In the genomic region with DNA sequence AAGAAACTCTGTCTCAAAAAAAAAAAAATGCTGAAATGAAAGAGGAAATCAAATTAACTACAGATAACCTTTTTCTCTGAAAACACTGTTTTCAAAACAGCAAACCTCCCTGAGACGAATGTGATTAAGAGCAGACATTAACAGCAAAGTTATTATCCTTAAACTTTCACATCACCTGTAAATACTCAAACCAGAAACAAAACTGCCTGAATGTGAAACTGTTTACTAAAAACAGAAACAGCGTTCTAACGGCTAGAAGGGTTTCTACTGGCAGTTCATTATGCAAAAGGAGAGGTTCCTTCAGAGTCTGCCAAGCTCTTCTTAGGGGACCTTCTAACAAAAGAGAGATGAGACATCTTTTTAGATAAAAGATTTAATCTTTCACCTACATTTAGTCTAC, we compare ENCODE assay signal across 9 cellular contexts. TPM values are rescaled to one million over a fixed set of nuclear protein-coding genes. Genes with fewer than 3 reads are reported as not detected.
DNase-seq lines count a peak whose midpoint lies in the region; ATAC-seq and TF ChIP-seq lines count a peak whose summit lies in the region.
"Had no signal": no experiment of that assay in that cellular context is flagged by ENCODE, and none has a peak within 500 bp of the region (broad histone marks: within the 10 kb centered on the region; RNA-seq: fewer than 3 reads in every experiment).

No MANE protein-coding gene starts in this region.

- ATAC-seq in GM19328 (IDR thresholded peaks at IDR 0.05; ENCODE audit: unreplicated experiment) (peak; percentile 93), HG03064 (IDR thresholded peaks at IDR 0.05; ENCODE audit: low read depth, unreplicated experiment) (peak; percentile 88), left cardiac atrium (no peak)

- H4K20me1 ChIP-seq in DOHH2 (ENCODE audit: control insufficient read depth, insufficient read depth, low read depth, low read length): peaks cover 16% of the 10 kb centered on the region

- H3F3A ChIP-seq in DOHH2 (ENCODE audit: control insufficient read depth, insufficient read depth): peaks cover 18% of the 10 kb centered on the region

- H3K27ac Mint-ChIP-seq in activated T-helper 1 cell treated with anti-CD3 and anti-CD28 coated beads, Interleukin-12 subunit alpha, Interleukin-12 subunit beta, Interleukin-2, Interleukin-4 antibody, amounts not matched to agents 30 ng/mL and 10 ng/mL and 1 ng/mL, durations not matched to agents 14 hours and 24 hours and 36 hours: peak overlapping the region; percentile 90

- no peaks in the 10 kb centered on the region for H3K9me3 ChIP-seq in DOHH2 (ENCODE audit: control insufficient read depth, insufficient read depth, low read length)

- no peaks in the 10 kb centered on the region for H3K9me3 Mint-ChIP-seq in activated T-helper 1 cell treated with anti-CD3 and anti-CD28 coated beads, Interleukin-12 subunit alpha, Interleukin-12 subunit beta, Interleukin-2, Interleukin-4 antibody, amounts not matched to agents 30 ng/mL and 10 ng/mL and 1 ng/mL, durations not matched to agents 14 hours and 24 hours and 36 hours

- H3K4me1 Mint-ChIP-seq in activated T-helper 1 cell treated with anti-CD3 and anti-CD28 coated beads, Interleukin-12 subunit alpha, Interleukin-12 subunit beta, Interleukin-2, Interleukin-4 antibody, amounts not matched to agents 30 ng/mL and 10 ng/mL and 1 ng/mL, durations not matched to agents 14 hours and 24 hours and 36 hours (ENCODE audit: low read depth): peaks cover 67% of the 10 kb centered on the region

- H3K4me1 ChIP-seq in DOHH2 (ENCODE audit: control insufficient read depth, low read length): peaks cover 70% of the 10 kb centered on the region

- H3K79me2 ChIP-seq in DOHH2 (ENCODE audit: control insufficient read depth, low read length): peaks cover 96% of the 10 kb centered on the region

- TF ChIP-seq CTCF in DOHH2 (IDR thresholded peaks at IDR 0.05; ENCODE audit: low read depth, low read length, poor library complexity, severe bottlenecking) (no peak), dorsolateral prefrontal cortex (IDR thresholded peaks at IDR 0.05 in 54 of 56, conservative IDR thresholded peaks at IDR 0.05 in 2 of 56; ENCODE audit: low read depth in 1 of 56, partially characterized antibody in 56 of 56) (no peak)

- H3K4me3 Mint-ChIP-seq in activated T-helper 1 cell treated with anti-CD3 and anti-CD28 coated beads, Interleukin-12 subunit alpha, Interleukin-12 subunit beta, Interleukin-2, Interleukin-4 antibody, amounts not matched to agents 30 ng/mL and 10 ng/mL and 1 ng/mL, durations not matched to agents 14 hours and 24 hours and 36 hours: peak overlapping the region; percentile 67

- peak overlapping the region; percentile 30 for H3K4me2 ChIP-seq in DOHH2 (ENCODE audit: low read length)

- H3K9me2 ChIP-seq in DOHH2 (replicated peaks; ENCODE audit: control insufficient read depth, low read length): no peaks in the 10 kb centered on the region

- intact Hi-C loops in activated T-helper 1 cell treated with anti-CD3 and anti-CD28 coated beads, Interleukin-12 subunit alpha, Interleukin-12 subunit beta, Interleukin-2, Interleukin-4 antibody, amounts not matched to agents 30 ng/mL and 10 ng/mL and 1 ng/mL, durations not matched to agents 14 hours and 24 hours and 36 hours (cut with micrococcal nuclease): loop anchor here (1.0 to 10.0 kb wide), 7 partner anchors 15 to 319 kb away; partner anchors contain the start of genes PLEK and PNO1
- intact Hi-C loops in dorsolateral prefrontal cortex (cut with DNase I): no loop called here
- intact Hi-C loops in left cardiac atrium (cut with DNase I): loop anchor here in 1 of 2 donors (5.0 kb wide), 1 partner anchor 34 kb away; no protein-coding TSS in a partner anchor

- no peaks in the 10 kb centered on the region for H3K27me3 Mint-ChIP-seq in activated T-helper 1 cell treated with anti-CD3 and anti-CD28 coated beads, Interleukin-12 subunit alpha, Interleukin-12 subunit beta, Interleukin-2, Interleukin-4 antibody, amounts not matched to agents 30 ng/mL and 10 ng/mL and 1 ng/mL, durations not matched to agents 14 hours and 24 hours and 36 hours (ENCODE audit: insufficient read depth)

- peaks cover 49% of the 10 kb centered on the region for H3K36me3 ChIP-seq in DOHH2 (ENCODE audit: control insufficient read depth, low read length)
- H3K36me3 ChIP-seq in H7 (replicated peaks; ENCODE audit: control insufficient read depth, insufficient read depth, low read length): no peaks in the 10 kb centered on the region

- H3K36me3 Mint-ChIP-seq in activated T-helper 1 cell treated with anti-CD3 and anti-CD28 coated beads, Interleukin-12 subunit alpha, Interleukin-12 subunit beta, Interleukin-2, Interleukin-4 antibody, amounts not matched to agents 30 ng/mL and 10 ng/mL and 1 ng/mL, durations not matched to agents 14 hours and 24 hours and 36 hours (ENCODE audit: low read depth): peaks cover 7% of the 10 kb centered on the region

- H3K27me3 ChIP-seq in DOHH2 (ENCODE audit: control insufficient read depth, low read length) (no peaks in the 10 kb centered on the region), dorsolateral prefrontal cortex (no peaks in the 10 kb centered on the region), H7 (ENCODE audit: control insufficient read depth, insufficient read depth, low read length) (no peaks in the 10 kb centered on the region)

- H3K27ac ChIP-seq in DOHH2 (ENCODE audit: low read depth, low read length) (peak overlapping the region; percentile 37), dorsolateral prefrontal cortex (peak overlapping the region in 13 of 59 donors; percentile 2 to 52 (median 24))

- no peak for DNase-seq in activated T-helper 1 cell treated with anti-CD3 and anti-CD28 coated beads, Interleukin-12 subunit alpha, Interleukin-12 subunit beta, Interleukin-2, Interleukin-4 antibody, amounts not matched to agents 30 ng/mL and 10 ng/mL and 1 ng/mL, durations not matched to agents 14 hours and 24 hours and 36 hours (ENCODE audit: low spot score)
- DNase-seq in dorsolateral prefrontal cortex: no peak
- no peak for DNase-seq in H7
- no peak for DNase-seq in left cardiac atrium
- DNase-seq in NCI-H1694 (lab: John Stamatoyannopoulos, UW): no peak
- DNase-seq: foreskin melanocyte had no signal

- peak overlapping the region; percentile 10; the same call in 1 of the 2 replicates for H3K4me3 ChIP-seq in DOHH2 (ENCODE audit: low read length)
- H3K4me3 ChIP-seq in dorsolateral prefrontal cortex: peak overlapping the region in 6 of 59 donors; percentile 0 to 12 (median 4)
- H3K4me3 ChIP-seq in H7 (ENCODE audit: insufficient read depth, low read depth, low read length): no peak overlapping the region

RNA-seq across cellular contexts. Expression of gene PNO1, which starts 45.9 kb away (rescaled TPM):
- 31.3 and 33.4 TPM in 2 replicates for total RNA-seq in activated T-helper 1 cell treated with anti-CD3 and anti-CD28 coated beads, Interleukin-12 subunit alpha, Interleukin-12 subunit beta, Interleukin-2, Interleukin-4 antibody, amounts not matched to agents 30 ng/mL and 10 ng/mL and 1 ng/mL, durations not matched to agents 14 hours and 24 hours and 36 hours
- 10 to 100 TPM in 31 of 120 experiments, 1 to 10 TPM in 89; 4.0 to 14.5 (median 8.7) TPM for total RNA-seq in dorsolateral prefrontal cortex
- total RNA-seq in H7 (2014; rRNA removed; shearing (Covaris generic)): 24.5 and 27.6 TPM in 2 replicates
- 10 to 100 TPM in 1 of 2 donors, 1 to 10 TPM in 1; 7.5 to 15.6 TPM for total RNA-seq in left cardiac atrium

RNA-seq across cellular contexts. Expression of gene PPP3R1, which starts 48.7 kb away (rescaled TPM):
- 84.2 and 85.9 TPM in 2 replicates for total RNA-seq in activated T-helper 1 cell treated with anti-CD3 and anti-CD28 coated beads, Interleukin-12 subunit alpha, Interleukin-12 subunit beta, Interleukin-2, Interleukin-4 antibody, amounts not matched to agents 30 ng/mL and 10 ng/mL and 1 ng/mL, durations not matched to agents 14 hours and 24 hours and 36 hours
- 100 to 1,000 TPM; 127 to 464 (median 336) TPM for total RNA-seq in dorsolateral prefrontal cortex
- total RNA-seq in H7 (2014; rRNA removed; shearing (Covaris generic)): 20.1 and 24.1 TPM in 2 replicates
- 10 to 100 TPM; 37.8 to 39.3 TPM for total RNA-seq in left cardiac atrium

Comparison
In these comparisons a context has a peak if more than half of its experiments do, and no peak if none do; other contexts are left out.
1. ATAC-seq: peak in GM19328 (single experiment) and HG03064 (single experiment); none in left cardiac atrium (0 of 2).